In genomic region chrX:56978172-56978571, GRCh38 we compare ENCODE assay signal across 8 cellular contexts. TPM values are rescaled to one million over a fixed set of nuclear protein-coding genes. Genes with fewer than 3 reads are reported as not detected.
DNase-seq lines count a peak whose midpoint lies in the region; ATAC-seq, FAIRE-seq and TF ChIP-seq lines count a peak whose summit lies in the region.

No MANE protein-coding gene starts in this region.

- no peak overlapping the region for H3K18ac ChIP-seq in H9 (ENCODE audit: insufficient read length, low read depth, low read length)

- H3K4me3 ChIP-seq in A673 (ENCODE audit: low read depth, low read length, poor library complexity, severe bottlenecking) (no peak overlapping the region), GM06990 (replicated peaks; ENCODE audit: low read depth, low read length) (no peak overlapping the region), cardiac fibroblast (replicated peaks in 1 of 2; ENCODE audit: low read depth in 2 of 2, low read length in 2 of 2) (no peak overlapping the region), HepG2 (replicated peaks in 1 of 3; ENCODE audit: insufficient read depth in 1 of 3, low read depth in 2 of 3, low read length in 3 of 3) (no peak overlapping the region), tibial artery (no peak overlapping the region)

- no peaks in the 10 kb centered on the region for H3K9me3 ChIP-seq in A673 (ENCODE audit: low read depth, low read length, poor library complexity, severe bottlenecking)
- H3K9me3 ChIP-seq in H9 (ENCODE audit: control insufficient read depth, low read depth, low read length), result peaks cover 6% of the 10 kb centered on the region
- no peaks in the 10 kb centered on the region for H3K9me3 ChIP-seq in HepG2 (ENCODE audit: low read length)
- H3K9me3 ChIP-seq in tibial artery, result no peaks in the 10 kb centered on the region

- H3K79me1 ChIP-seq in H9 (ENCODE audit: insufficient read depth, low read depth, low read length, poor library complexity, severe bottlenecking), result no peaks in the 10 kb centered on the region

- TF ChIP-seq EP300 in HepG2 (IDR thresholded peaks at IDR 0.05; ENCODE audit: low read depth in 2 of 2, low read length in 2 of 2) (no peak), HepG2 (CRISPR knock-in tag; IDR thresholded peaks at IDR 0.05; ENCODE audit: borderline replicate concordance) (no peak)

- no peak overlapping the region for H3K4me3 Mint-ChIP-seq in H9

- no peaks in the 10 kb centered on the region for H3K79me2 ChIP-seq in H9 (ENCODE audit: insufficient read depth, low read length)
- no peaks in the 10 kb centered on the region for H3K79me2 ChIP-seq in HepG2 (ENCODE audit: insufficient read depth, low read length)

- H3K9ac ChIP-seq in H9 (ENCODE audit: extremely low read depth, insufficient read length, low read length), result no peak overlapping the region
- H3K9ac ChIP-seq in HepG2 (ENCODE audit: insufficient read depth, low read depth, low read length), result no peak overlapping the region

- no peak overlapping the region for H2BK5ac ChIP-seq in H9 (ENCODE audit: insufficient read length, low read length)

- H3K23ac ChIP-seq in H9 (ENCODE audit: insufficient read length, low read depth, low read length), result no peak overlapping the region

- ATAC-seq in HepG2, result peak; percentile 74

- no peak overlapping the region for H3K27ac Mint-ChIP-seq in H9

- H2AFZ ChIP-seq in H9 (ENCODE audit: low read length) (no peak overlapping the region), HepG2 (ENCODE audit: low read length) (no peak overlapping the region)

- H3K4me1 Mint-ChIP-seq in H9, result no peaks in the 10 kb centered on the region

- peaks cover 38 to 41% of the 10 kb centered on the region in 2 experiments for H3K9me3 Mint-ChIP-seq in H9

- H3K27me3 Mint-ChIP-seq in H9 (ENCODE audit: low read depth), result no peaks in the 10 kb centered on the region

- no peak overlapping the region for H2BK120ac ChIP-seq in H9 (ENCODE audit: low read depth, low read length, poor library complexity, severe bottlenecking)

- H3K4me2 ChIP-seq in H9 (ENCODE audit: insufficient read depth, insufficient read length, low read length) (no peak overlapping the region), HepG2 (ENCODE audit: low read depth, low read length) (no peak overlapping the region)

- no peak overlapping the region for H2BK12ac ChIP-seq in H9 (ENCODE audit: insufficient read length, low read depth, low read length)

- no peak overlapping the region for H4K5ac ChIP-seq in H9 (ENCODE audit: insufficient read length, low read depth, low read length)

- H3K4me1 ChIP-seq in A673 (ENCODE audit: insufficient read depth, low read length, poor library complexity, severe bottlenecking) (no peaks in the 10 kb centered on the region), H9 (ENCODE audit: insufficient read depth, low read length) (no peaks in the 10 kb centered on the region), HepG2 (ENCODE audit: insufficient read depth, low read length) (no peaks in the 10 kb centered on the region), tibial artery (no peaks in the 10 kb centered on the region)

- TF ChIP-seq POLR2A in HepG2 (IDR thresholded peaks at IDR 0.05; ENCODE audit: insufficient read depth in 1 of 2, low read depth in 2 of 2, low read length in 2 of 2), result no peak

- H3K27me3 ChIP-seq in A673 (replicated peaks; ENCODE audit: insufficient read depth, low read depth, low read length, poor library complexity), result peaks cover 4% of the 10 kb centered on the region
- no peaks in the 10 kb centered on the region for H3K27me3 ChIP-seq in GM06990 (replicated peaks; ENCODE audit: control insufficient read depth, insufficient read depth, low read length)
- no peaks in the 10 kb centered on the region for H3K27me3 ChIP-seq in H9 (ENCODE audit: insufficient read depth, low read length)
- no peaks in the 10 kb centered on the region for H3K27me3 ChIP-seq in HepG2 (ENCODE audit: control insufficient read depth in 1 of 2, insufficient read depth in 2 of 2, low read length in 2 of 2)
- H3K27me3 ChIP-seq in tibial artery, result no peaks in the 10 kb centered on the region

- no peak overlapping the region for H3K4ac ChIP-seq in H9 (ENCODE audit: low read depth, low read length)

- no peak overlapping the region for H3T11ph ChIP-seq in H9 (ENCODE audit: low read length)

- H2BK15ac ChIP-seq in H9 (ENCODE audit: low read depth, low read length), result no peak overlapping the region

- in situ Hi-C loops in HepG2 (cut with HindIII; ENCODE audit: extremely low pct_ligation_motif_present, low pct_unique_long_range_greater_than_20kb), result loop anchor here (25.0 kb wide), 1 partner anchor 166 kb away; no protein-coding TSS in a partner anchor

- intact Hi-C loops in A673 (cut with micrococcal nuclease; ENCODE audit: unreplicated experiment) (loop anchor here (1.0 kb wide), 1 partner anchor 175 kb away; no protein-coding TSS in a partner anchor), HepG2 (cut with micrococcal nuclease; ENCODE audit: unreplicated experiment) (loop anchor here (1.0 kb wide), 1 partner anchor 175 kb away; no protein-coding TSS in a partner anchor), tibial artery (cut with DNase I; ENCODE audit: low total_unique reads) (loop anchor here (5.0 kb wide), 1 partner anchor 176 kb away; no protein-coding TSS in a partner anchor)

- POLR2A ChIA-PET in A673 (lab: Charles Lee; ENCODE audit: low non-redundant PET), result no interaction called here
- POLR2A ChIA-PET in HepG2 (lab: Yijun Ruan, JAX), result interaction anchor here (1.5 kb wide), 1 partner anchor 17 kb away, joined by 5 read pairs; the partner anchor contains the start of gene SPIN3

- CTCF ChIA-PET in A673 (lab: Charles Lee) (interaction anchor here (1.1 kb wide), 2 partner anchors 175 to 190 kb away, joined by 3 to 4 read pairs; no protein-coding TSS in a partner anchor), HepG2 (lab: Yijun Ruan, JAX; ENCODE audit: low intra/inter-chr PET ratio, low total read pairs) (interaction anchor here (1.4 to 2.2 kb wide), 2 partner anchors 175 to 214 kb away, joined by 5 to 12 read pairs; no protein-coding TSS in a partner anchor)

- H3K27ac ChIP-seq in A673 (ENCODE audit: low read depth, low read length, poor library complexity, severe bottlenecking) (no peak overlapping the region), H9 (ENCODE audit: insufficient read length, low read depth, low read length) (no peak overlapping the region), HepG2 (ENCODE audit: extremely low read length, insufficient read depth, low read length) (no peak overlapping the region), tibial artery (no peak overlapping the region)

- H3K36me3 ChIP-seq in A673 (ENCODE audit: insufficient read depth, low read length, poor library complexity, severe bottlenecking), result no peaks in the 10 kb centered on the region
- H3K36me3 ChIP-seq in GM06990 (ENCODE audit: control insufficient read depth, insufficient read depth, low read length), result no peaks in the 10 kb centered on the region
- peaks cover 5 to 13% of the 10 kb centered on the region in 2 experiments; a peak in 3 of 5 replicates for H3K36me3 ChIP-seq in HepG2 (replicated peaks in 1 of 2; ENCODE audit: control insufficient read depth in 1 of 2, insufficient read depth in 2 of 2, low read length in 2 of 2)
- peaks cover 0 to 32% (median 3%) of the 10 kb centered on the region in 3 donors for H3K36me3 ChIP-seq in tibial artery

- no CpG with 5 or more reads among the region's 1 CpG for WGBS in H9 (ENCODE audit: extremely low coverage, insufficient read length, low lambda C conversion rate)
- 29% methylated on average over 1 of the region's 1 CpG for WGBS in HepG2 (ENCODE audit: low lambda C conversion rate)

- BruUV-seq in A673 (replicated peaks; lab: Mats Ljungman, UMichigan) (no TSS peak), HepG2 (replicated peaks; lab: Mats Ljungman, UMichigan) (no TSS peak)

- peak; percentile 66 for TF ChIP-seq CTCF in A673 (conservative IDR thresholded peaks at IDR 0.05; ENCODE audit: low read depth, low read length)
- TF ChIP-seq CTCF in GM06990 (IDR thresholded peaks at IDR 0.05; ENCODE audit: insufficient read depth, low read length, poor library complexity, severe bottlenecking), result peak; percentile 64
- TF ChIP-seq CTCF in H9 (conservative IDR thresholded peaks at IDR 0.05), result peak; percentile 68
- TF ChIP-seq CTCF in cardiac fibroblast (IDR thresholded peaks at IDR 0.05; ENCODE audit: low read depth, low read length), result peak; percentile 41
- TF ChIP-seq CTCF in HepG2 (CRISPR knock-in tag; IDR thresholded peaks at IDR 0.05), result peak; percentile 70
- peak; percentile 41 to 48 for TF ChIP-seq CTCF in tibial artery (IDR thresholded peaks at IDR 0.05)

- no peak overlapping the region for H3K14ac ChIP-seq in H9 (ENCODE audit: insufficient read depth, low read length)

- no peaks in the 10 kb centered on the region for H3K23me2 ChIP-seq in H9 (ENCODE audit: insufficient read length, low read depth, low read length, poor library complexity, severe bottlenecking)

- H4K91ac ChIP-seq in H9 (ENCODE audit: insufficient read length, low read depth, low read length), result no peak overlapping the region

- FAIRE-seq in HepG2 (lab: Jason Lieb, UNC), result peak; percentile 72

- DNase-seq in A673 (ENCODE audit: low spot score), result peak; percentile 57
- no peak for DNase-seq in GM06990 (ENCODE audit: extremely low read depth, insufficient read length)
- peak; percentile 35 for DNase-seq in H9
- DNase-seq in Kasumi-1 (lab: John Stamatoyannopoulos, UW), result peak; percentile 30 to 46
- DNase-seq in SK-N-DZ (ENCODE audit: low spot score), result peak; percentile 33
- DNase-seq in cardiac fibroblast (ENCODE audit: low read depth in 2 of 2), result peak; percentile 55 to 60
- DNase-seq in HepG2 (ENCODE audit: low spot score), result peak; percentile 14
- DNase-seq in tibial artery, result no peak

- no peak overlapping the region for H3K56ac ChIP-seq in H9 (ENCODE audit: insufficient read length, low read depth, low read length)

- no peak overlapping the region for H2BK20ac ChIP-seq in H9 (ENCODE audit: low read depth, low read length, poor library complexity, severe bottlenecking)

- TF ChIP-seq RAD21 in HepG2 (CRISPR knock-in tag; IDR thresholded peaks at IDR 0.05), result no peak

- no peak overlapping the region for H2AK5ac ChIP-seq in H9 (ENCODE audit: insufficient read length, low read length)

- no peak overlapping the region for H4K8ac ChIP-seq in H9 (replicated peaks; ENCODE audit: insufficient read length, low read depth, low read length)

- H3K36me3 Mint-ChIP-seq in H9 (ENCODE audit: insufficient read depth in 1 of 3, low read depth in 3 of 3), result peaks cover 25 to 72% (median 46%) of the 10 kb centered on the region in 3 experiments

- H4K20me1 ChIP-seq in H9 (ENCODE audit: control insufficient read depth, insufficient read depth, insufficient read length) (no peaks in the 10 kb centered on the region), HepG2 (ENCODE audit: insufficient read depth, low read length) (no peaks in the 10 kb centered on the region)

RNA-seq across cellular contexts. Expression of gene SPIN3, which starts 17.2 kb away (rescaled TPM):
- total RNA-seq in A673 (2021) (7.2 and 7.3 TPM in 2 replicates), H9 (2021) (23.3 and 23.5 TPM in 2 replicates), HepG2 (2016; rRNA removed; fragmentation: Illumina TruSeq; extraction: Trizol) (5.2 and 8.4 TPM in 2 replicates)
- 15.4 and 17.4 TPM in 2 replicates for polyA plus RNA-seq in SK-N-DZ (2014; cell fraction: cytosol; rRNA removed)
- polyA plus RNA-seq in SK-N-DZ (2014; cell fraction: nucleus; rRNA removed), result 49.4 and 65.0 TPM in 2 replicates
- total RNA-seq in HepG2 (2016; cell fraction: cytosol; rRNA removed; fragmentation: Illumina TruSeq; extraction: Trizol; ENCODE audit: low read depth), result 1.9 and 3.2 TPM in 2 replicates
- 5.2 and 9.7 TPM in 2 replicates for total RNA-seq in HepG2 (2016; cell fraction: insoluble cytoplasmic fraction; rRNA removed; fragmentation: Illumina TruSeq; extraction: Trizol)
- total RNA-seq in HepG2 (2016; cell fraction: membrane; rRNA removed; fragmentation: Illumina TruSeq; extraction: Trizol), result 4.0 and 4.3 TPM in 2 replicates
- total RNA-seq in HepG2 (2016; cell fraction: nucleus; rRNA removed; fragmentation: Illumina TruSeq; extraction: Trizol), result 21.3 and 21.8 TPM in 2 replicates
- polyA plus RNA-seq in HepG2 (2011; rRNA removed), result 8.8 TPM in 2 replicates
- polyA plus RNA-seq in HepG2 (2011; cell fraction: cytosol; rRNA removed), result 3.2 and 3.5 TPM in 2 replicates
- polyA plus RNA-seq in HepG2 (2011; cell fraction: nucleus; rRNA removed), result 33.1 and 35.0 TPM in 2 replicates
- polyA plus RNA-seq in HepG2 (2012), result 6.3 and 6.6 TPM in 2 replicates
- 1.5 and 2.0 TPM in 2 replicates for polyA plus RNA-seq in HepG2 (2016; cell fraction: cytosol; fragmentation: Illumina TruSeq; extraction: Trizol; ENCODE audit: low read depth)
- 5.2 TPM in 2 replicates for polyA plus RNA-seq in HepG2 (2016; cell fraction: insoluble cytoplasmic fraction; fragmentation: Illumina TruSeq; extraction: Trizol; ENCODE audit: low read depth)
- 4.0 and 4.6 TPM in 2 replicates for polyA plus RNA-seq in HepG2 (2016; cell fraction: membrane; fragmentation: Illumina TruSeq; extraction: Trizol; ENCODE audit: low read depth)
- 27.1 and 27.9 TPM in 2 replicates for polyA plus RNA-seq in HepG2 (2016; cell fraction: nucleus; fragmentation: Illumina TruSeq; extraction: Trizol; ENCODE audit: insufficient read depth, low read depth)
- polyA minus RNA-seq in HepG2 (2011; rRNA and poly(A)+ RNA removed; ENCODE audit: low replicate concordance), result 5.8 and 6.1 TPM in 2 replicates
- polyA minus RNA-seq in HepG2 (2011; cell fraction: cytosol; rRNA and poly(A)+ RNA removed), result 2.0 and 3.0 TPM in 2 replicates
- 41.2 and 45.1 TPM in 2 replicates for polyA minus RNA-seq in HepG2 (2011; cell fraction: nucleus; rRNA and poly(A)+ RNA removed)

Comparison
In these comparisons a context has a peak if more than half of its experiments do, and no peak if none do; other contexts are left out.
1. DNase-seq: peak in A673 (single experiment), H9 (single experiment), Kasumi-1 (2 of 2), SK-N-DZ (single experiment), cardiac fibroblast (2 of 2) and HepG2 (single experiment); none in GM06990 (single experiment) and tibial artery (0 of 2).
2. Peak in every context shown above with its lines, with median percentiles within 50 percentile points of each other: CTCF ChIP-seq.